In the genomic region with DNA sequence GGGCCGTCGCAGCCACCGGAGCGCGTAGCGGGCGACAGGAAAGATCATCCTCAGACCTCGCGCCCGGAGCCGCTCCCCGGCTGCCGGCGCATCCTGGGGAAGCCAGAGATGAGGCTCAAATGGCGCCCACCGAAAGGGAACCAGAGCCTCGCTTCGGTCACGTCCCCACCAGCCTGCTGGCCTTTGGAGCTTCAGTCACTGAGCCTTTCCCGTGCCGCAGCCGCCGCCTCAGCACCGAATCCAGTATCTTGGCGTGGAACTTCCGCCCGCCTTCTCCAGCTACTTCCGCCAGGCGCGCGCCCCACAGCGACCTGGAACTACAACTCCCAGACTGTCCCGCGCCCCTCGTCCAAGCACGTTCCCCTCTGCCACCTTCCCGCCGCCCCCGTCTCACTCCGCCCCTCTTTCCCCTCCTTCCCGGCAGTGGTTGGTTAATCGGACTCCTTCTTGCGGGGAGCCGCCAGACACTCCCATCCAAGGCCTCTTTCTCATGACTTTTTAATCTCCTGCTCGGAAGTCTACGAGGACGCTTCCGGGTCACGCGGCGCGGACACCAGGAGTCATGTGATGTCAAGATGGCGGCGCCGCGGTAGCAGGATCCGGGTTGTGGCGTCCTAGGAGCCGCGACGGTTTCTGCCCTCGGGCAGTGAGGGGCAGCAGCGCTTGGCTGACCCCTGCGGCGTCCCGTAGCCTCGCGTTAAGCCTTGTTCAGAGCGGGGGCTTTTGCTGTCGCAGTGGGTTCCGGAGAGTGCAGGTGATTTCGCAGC, we compare ENCODE assay signal across 1 cellular context.
TF ChIP-seq lines count a peak whose summit lies in the region.

A gene with protein sequence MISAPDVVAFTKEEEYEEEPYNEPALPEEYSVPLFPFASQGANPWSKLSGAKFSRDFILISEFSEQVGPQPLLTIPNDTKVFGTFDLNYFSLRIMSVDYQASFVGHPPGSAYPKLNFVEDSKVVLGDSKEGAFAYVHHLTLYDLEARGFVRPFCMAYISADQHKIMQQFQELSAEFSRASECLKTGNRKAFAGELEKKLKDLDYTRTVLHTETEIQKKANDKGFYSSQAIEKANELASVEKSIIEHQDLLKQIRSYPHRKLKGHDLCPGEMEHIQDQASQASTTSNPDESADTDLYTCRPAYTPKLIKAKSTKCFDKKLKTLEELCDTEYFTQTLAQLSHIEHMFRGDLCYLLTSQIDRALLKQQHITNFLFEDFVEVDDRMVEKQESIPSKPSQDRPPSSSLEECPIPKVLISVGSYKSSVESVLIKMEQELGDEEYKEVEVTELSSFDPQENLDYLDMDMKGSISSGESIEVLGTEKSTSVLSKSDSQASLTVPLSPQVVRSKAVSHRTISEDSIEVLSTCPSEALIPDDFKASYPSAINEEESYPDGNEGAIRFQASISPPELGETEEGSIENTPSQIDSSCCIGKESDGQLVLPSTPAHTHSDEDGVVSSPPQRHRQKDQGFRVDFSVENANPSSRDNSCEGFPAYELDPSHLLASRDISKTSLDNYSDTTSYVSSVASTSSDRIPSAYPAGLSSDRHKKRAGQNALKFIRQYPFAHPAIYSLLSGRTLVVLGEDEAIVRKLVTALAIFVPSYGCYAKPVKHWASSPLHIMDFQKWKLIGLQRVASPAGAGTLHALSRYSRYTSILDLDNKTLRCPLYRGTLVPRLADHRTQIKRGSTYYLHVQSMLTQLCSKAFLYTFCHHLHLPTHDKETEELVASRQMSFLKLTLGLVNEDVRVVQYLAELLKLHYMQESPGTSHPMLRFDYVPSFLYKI (plus strand): TSS at position 563 of the 767 bp plus-strand sequence. CDS start 497 bp downstream, outside the sequence.
A gene with protein sequence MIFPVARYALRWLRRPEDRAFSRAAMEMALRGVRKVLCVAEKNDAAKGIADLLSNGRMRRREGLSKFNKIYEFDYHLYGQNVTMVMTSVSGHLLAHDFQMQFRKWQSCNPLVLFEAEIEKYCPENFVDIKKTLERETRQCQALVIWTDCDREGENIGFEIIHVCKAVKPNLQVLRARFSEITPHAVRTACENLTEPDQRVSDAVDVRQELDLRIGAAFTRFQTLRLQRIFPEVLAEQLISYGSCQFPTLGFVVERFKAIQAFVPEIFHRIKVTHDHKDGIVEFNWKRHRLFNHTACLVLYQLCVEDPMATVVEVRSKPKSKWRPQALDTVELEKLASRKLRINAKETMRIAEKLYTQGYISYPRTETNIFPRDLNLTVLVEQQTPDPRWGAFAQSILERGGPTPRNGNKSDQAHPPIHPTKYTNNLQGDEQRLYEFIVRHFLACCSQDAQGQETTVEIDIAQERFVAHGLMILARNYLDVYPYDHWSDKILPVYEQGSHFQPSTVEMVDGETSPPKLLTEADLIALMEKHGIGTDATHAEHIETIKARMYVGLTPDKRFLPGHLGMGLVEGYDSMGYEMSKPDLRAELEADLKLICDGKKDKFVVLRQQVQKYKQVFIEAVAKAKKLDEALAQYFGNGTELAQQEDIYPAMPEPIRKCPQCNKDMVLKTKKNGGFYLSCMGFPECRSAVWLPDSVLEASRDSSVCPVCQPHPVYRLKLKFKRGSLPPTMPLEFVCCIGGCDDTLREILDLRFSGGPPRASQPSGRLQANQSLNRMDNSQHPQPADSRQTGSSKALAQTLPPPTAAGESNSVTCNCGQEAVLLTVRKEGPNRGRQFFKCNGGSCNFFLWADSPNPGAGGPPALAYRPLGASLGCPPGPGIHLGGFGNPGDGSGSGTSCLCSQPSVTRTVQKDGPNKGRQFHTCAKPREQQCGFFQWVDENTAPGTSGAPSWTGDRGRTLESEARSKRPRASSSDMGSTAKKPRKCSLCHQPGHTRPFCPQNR (minus strand): TSS at position 264 of the 767 bp plus-strand sequence. CDS start 216 bp downstream, at position 48.

TF ChIP-seq in HEK293, 187 proteins besides CTCF, POLR2A, EP300 and RAD21 (continued from another document):
- TF ChIP-seq, protein P1, sequence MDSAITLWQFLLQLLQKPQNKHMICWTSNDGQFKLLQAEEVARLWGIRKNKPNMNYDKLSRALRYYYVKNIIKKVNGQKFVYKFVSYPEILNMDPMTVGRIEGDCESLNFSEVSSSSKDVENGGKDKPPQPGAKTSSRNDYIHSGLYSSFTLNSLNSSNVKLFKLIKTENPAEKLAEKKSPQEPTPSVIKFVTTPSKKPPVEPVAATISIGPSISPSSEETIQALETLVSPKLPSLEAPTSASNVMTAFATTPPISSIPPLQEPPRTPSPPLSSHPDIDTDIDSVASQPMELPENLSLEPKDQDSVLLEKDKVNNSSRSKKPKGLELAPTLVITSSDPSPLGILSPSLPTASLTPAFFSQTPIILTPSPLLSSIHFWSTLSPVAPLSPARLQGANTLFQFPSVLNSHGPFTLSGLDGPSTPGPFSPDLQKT (IDR thresholded peaks at IDR 0.05; ENCODE audit: borderline replicate concordance, low read depth, low read length): peak; percentile 53; the same call in 1 of the 2 replicates
- no peak for TF ChIP-seq ZNF830 (tag by site-specific recombination; IDR thresholded peaks at IDR 0.05; ENCODE audit: low read depth)
- TF ChIP-seq, protein P2, sequence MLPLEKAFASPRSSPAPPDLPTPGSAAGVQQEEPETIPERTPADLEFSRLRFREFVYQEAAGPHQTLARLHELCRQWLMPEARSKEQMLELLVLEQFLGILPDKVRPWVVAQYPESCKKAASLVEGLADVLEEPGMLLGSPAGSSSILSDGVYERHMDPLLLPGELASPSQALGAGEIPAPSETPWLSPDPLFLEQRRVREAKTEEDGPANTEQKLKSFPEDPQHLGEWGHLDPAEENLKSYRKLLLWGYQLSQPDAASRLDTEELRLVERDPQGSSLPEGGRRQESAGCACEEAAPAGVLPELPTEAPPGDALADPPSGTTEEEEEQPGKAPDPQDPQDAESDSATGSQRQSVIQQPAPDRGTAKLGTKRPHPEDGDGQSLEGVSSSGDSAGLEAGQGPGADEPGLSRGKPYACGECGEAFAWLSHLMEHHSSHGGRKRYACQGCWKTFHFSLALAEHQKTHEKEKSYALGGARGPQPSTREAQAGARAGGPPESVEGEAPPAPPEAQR (tag by site-specific recombination; IDR thresholded peaks at IDR 0.05): no peak
- TF ChIP-seq ZNF121 (tag by site-specific recombination; IDR thresholded peaks at IDR 0.05): no peak; the same call in 1 of the 2 replicates
- TF ChIP-seq BCL11B (tag by site-specific recombination; IDR thresholded peaks at IDR 0.05; ENCODE audit: low read depth): 0 out of 2 replicates have a peak, but pooled peaks have one; percentile 47
- no peak for TF ChIP-seq ZNF473 (tag by site-specific recombination; IDR thresholded peaks at IDR 0.05)
- no peak for TF ChIP-seq ZNF404 (tag by site-specific recombination; IDR thresholded peaks at IDR 0.05)
- peak; percentile 35; the same call in 1 of the 2 replicates for TF ChIP-seq FEZF1 (tag by site-specific recombination; IDR thresholded peaks at IDR 0.05)
- no peak for TF ChIP-seq ZNF776 (tag by site-specific recombination; IDR thresholded peaks at IDR 0.05; ENCODE audit: borderline replicate concordance)
- no peak for TF ChIP-seq RBAK (tag by site-specific recombination; IDR thresholded peaks at IDR 0.05)
- no peak for TF ChIP-seq ZNF621 (tag by site-specific recombination; IDR thresholded peaks at IDR 0.05)
- peak; percentile 16; the same call in 1 of the 2 replicates for TF ChIP-seq ZSCAN16 (tag by site-specific recombination; IDR thresholded peaks at IDR 0.05)
- TF ChIP-seq, protein P3, sequence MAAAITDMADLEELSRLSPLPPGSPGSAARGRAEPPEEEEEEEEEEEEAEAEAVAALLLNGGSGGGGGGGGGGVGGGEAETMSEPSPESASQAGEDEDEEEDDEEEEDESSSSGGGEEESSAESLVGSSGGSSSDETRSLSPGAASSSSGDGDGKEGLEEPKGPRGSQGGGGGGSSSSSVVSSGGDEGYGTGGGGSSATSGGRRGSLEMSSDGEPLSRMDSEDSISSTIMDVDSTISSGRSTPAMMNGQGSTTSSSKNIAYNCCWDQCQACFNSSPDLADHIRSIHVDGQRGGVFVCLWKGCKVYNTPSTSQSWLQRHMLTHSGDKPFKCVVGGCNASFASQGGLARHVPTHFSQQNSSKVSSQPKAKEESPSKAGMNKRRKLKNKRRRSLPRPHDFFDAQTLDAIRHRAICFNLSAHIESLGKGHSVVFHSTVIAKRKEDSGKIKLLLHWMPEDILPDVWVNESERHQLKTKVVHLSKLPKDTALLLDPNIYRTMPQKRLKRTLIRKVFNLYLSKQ (tag by site-specific recombination; IDR thresholded peaks at IDR 0.05; ENCODE audit: borderline replicate concordance): no peak
- peak; percentile 97 for TF ChIP-seq SP3 (tag by site-specific recombination; IDR thresholded peaks at IDR 0.05)
- no peak for TF ChIP-seq ZNF48 (tag by site-specific recombination; IDR thresholded peaks at IDR 0.05)
- TF ChIP-seq ZNF138 (tag by site-specific recombination; IDR thresholded peaks at IDR 0.05; ENCODE audit: borderline replicate concordance): no peak
- TF ChIP-seq, protein P4, sequence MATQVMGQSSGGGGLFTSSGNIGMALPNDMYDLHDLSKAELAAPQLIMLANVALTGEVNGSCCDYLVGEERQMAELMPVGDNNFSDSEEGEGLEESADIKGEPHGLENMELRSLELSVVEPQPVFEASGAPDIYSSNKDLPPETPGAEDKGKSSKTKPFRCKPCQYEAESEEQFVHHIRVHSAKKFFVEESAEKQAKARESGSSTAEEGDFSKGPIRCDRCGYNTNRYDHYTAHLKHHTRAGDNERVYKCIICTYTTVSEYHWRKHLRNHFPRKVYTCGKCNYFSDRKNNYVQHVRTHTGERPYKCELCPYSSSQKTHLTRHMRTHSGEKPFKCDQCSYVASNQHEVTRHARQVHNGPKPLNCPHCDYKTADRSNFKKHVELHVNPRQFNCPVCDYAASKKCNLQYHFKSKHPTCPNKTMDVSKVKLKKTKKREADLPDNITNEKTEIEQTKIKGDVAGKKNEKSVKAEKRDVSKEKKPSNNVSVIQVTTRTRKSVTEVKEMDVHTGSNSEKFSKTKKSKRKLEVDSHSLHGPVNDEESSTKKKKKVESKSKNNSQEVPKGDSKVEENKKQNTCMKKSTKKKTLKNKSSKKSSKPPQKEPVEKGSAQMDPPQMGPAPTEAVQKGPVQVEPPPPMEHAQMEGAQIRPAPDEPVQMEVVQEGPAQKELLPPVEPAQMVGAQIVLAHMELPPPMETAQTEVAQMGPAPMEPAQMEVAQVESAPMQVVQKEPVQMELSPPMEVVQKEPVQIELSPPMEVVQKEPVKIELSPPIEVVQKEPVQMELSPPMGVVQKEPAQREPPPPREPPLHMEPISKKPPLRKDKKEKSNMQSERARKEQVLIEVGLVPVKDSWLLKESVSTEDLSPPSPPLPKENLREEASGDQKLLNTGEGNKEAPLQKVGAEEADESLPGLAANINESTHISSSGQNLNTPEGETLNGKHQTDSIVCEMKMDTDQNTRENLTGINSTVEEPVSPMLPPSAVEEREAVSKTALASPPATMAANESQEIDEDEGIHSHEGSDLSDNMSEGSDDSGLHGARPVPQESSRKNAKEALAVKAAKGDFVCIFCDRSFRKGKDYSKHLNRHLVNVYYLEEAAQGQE (tag by site-specific recombination; IDR thresholded peaks at IDR 0.05): no peak
- TF ChIP-seq, protein P5, sequence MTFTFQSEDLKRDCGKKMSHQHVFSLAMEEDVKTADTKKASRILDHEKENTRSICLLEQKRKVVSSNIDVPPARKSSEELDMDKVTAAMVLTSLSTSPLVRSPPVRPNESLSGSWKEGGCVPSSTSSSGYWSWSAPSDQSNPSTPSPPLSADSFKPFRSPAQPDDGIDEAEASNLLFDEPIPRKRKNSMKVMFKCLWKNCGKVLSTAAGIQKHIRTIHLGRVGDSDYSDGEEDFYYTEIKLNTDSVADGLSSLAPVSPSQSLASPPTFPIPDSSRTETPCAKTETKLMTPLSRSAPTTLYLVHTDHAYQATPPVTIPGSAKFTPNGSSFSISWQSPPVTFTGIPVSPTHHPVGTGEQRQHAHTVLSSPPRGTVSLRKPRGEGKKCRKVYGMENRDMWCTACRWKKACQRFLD (tag by site-specific recombination; IDR thresholded peaks at IDR 0.05): 0 out of 2 replicates have a peak, but pooled peaks have one; percentile 33
- peak; percentile 85 for TF ChIP-seq ZNF335 (tag by site-specific recombination; conservative IDR thresholded peaks at IDR 0.05)
- TF ChIP-seq, protein P6, sequence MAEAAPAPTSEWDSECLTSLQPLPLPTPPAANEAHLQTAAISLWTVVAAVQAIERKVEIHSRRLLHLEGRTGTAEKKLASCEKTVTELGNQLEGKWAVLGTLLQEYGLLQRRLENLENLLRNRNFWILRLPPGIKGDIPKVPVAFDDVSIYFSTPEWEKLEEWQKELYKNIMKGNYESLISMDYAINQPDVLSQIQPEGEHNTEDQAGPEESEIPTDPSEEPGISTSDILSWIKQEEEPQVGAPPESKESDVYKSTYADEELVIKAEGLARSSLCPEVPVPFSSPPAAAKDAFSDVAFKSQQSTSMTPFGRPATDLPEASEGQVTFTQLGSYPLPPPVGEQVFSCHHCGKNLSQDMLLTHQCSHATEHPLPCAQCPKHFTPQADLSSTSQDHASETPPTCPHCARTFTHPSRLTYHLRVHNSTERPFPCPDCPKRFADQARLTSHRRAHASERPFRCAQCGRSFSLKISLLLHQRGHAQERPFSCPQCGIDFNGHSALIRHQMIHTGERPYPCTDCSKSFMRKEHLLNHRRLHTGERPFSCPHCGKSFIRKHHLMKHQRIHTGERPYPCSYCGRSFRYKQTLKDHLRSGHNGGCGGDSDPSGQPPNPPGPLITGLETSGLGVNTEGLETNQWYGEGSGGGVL (tag by site-specific recombination; IDR thresholded peaks at IDR 0.05): peak; percentile 75
- peak; percentile 95 for TF ChIP-seq ZNF777 (tag by site-specific recombination; IDR thresholded peaks at IDR 0.05; ENCODE audit: borderline replicate concordance)
- no peak for TF ChIP-seq ZNF175 (tag by site-specific recombination; IDR thresholded peaks at IDR 0.05)
- TF ChIP-seq ZSCAN23 (tag by site-specific recombination; IDR thresholded peaks at IDR 0.05): no peak
- TF ChIP-seq ZNF664 (tag by site-specific recombination; IDR thresholded peaks at IDR 0.05): no peak
- TF ChIP-seq ZNF274 (IDR thresholded peaks at IDR 0.05; ENCODE audit: low read length): no peak
- TF ChIP-seq ZNF274 (tag by site-specific recombination; IDR thresholded peaks at IDR 0.05; ENCODE audit: borderline replicate concordance): no peak
